Comparison of ENCODE assay signal across 18 cellular contexts in the genomic region with DNA sequence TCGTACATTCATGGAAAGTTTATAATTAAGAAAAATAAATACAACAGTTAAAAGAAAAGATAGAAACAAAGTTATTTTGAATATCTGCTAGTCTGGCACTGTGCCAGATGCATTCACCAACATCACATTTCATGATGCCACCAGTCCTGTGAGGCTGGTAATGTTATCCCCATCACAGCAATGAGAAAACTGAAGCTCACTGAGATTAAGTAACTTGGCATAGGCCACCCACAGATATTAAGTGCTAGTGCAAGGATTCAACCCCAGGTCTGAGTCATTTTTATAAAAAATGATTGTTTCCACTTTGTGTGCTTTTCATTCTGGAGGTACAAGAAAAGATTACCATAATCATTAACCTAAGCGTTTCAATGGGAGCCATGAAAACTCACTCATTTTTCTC.
A peak's percentile ranks its signal among the peaks of the same experiment; 100 is the strongest.
DNase-seq lines count a peak whose midpoint lies in the region; ATAC-seq and TF ChIP-seq lines count a peak whose summit lies in the region.
"Had no signal": no experiment of that assay in that cellular context is flagged by ENCODE, and none has a peak within 500 bp of the region (broad histone marks: within the 10 kb centered on the region; RNA-seq: fewer than 3 reads in every experiment).

No MANE protein-coding gene starts in this region.

- TF ChIP-seq RAD21 in Ishikawa (IDR thresholded peaks at IDR 0.05; ENCODE audit: low read depth) = no peak

- CTCF ChIA-PET in RWPE1 (lab: Yijun Ruan, JAX) = no interaction called here

- in situ Hi-C loops in brain microvascular endothelial cell (cut with HindIII; ENCODE audit: low pct_ligation_motif_present, low sequenced_read_pairs) = no loop called here

- TF ChIP-seq CTCF in AG10803 (conservative IDR thresholded peaks at IDR 0.05; ENCODE audit: low read length) = no peak
- TF ChIP-seq CTCF in brain microvascular endothelial cell (IDR thresholded peaks at IDR 0.05; ENCODE audit: low read depth, low read length, missing control alignments) = no peak
- no peak for TF ChIP-seq CTCF in RWPE1 (conservative IDR thresholded peaks at IDR 0.05; ENCODE audit: low read depth)

- H3K4me3 ChIP-seq in AG10803 (ENCODE audit: low read length) (no peak overlapping the region), brain microvascular endothelial cell (ENCODE audit: low read depth, low read length) (no peak overlapping the region)
- H3K4me3 ChIP-seq: coronary artery, hepatocyte, Peyer's patch had no signal

- H3K27ac ChIP-seq in brain microvascular endothelial cell (no peak overlapping the region), RWPE1 (no peak overlapping the region)
- H3K27ac ChIP-seq: coronary artery, hepatocyte, neutrophil, Peyer's patch had no signal

- H3K36me3 ChIP-seq in brain microvascular endothelial cell (replicated peaks) = no peaks in the 10 kb centered on the region
- H3K36me3 ChIP-seq: neutrophil, Peyer's patch had no signal

- TF ChIP-seq EP300 in Ishikawa (IDR thresholded peaks at IDR 0.05; ENCODE audit: borderline replicate concordance) = no peak

- POLR2A ChIA-PET in RWPE1 (lab: Yijun Ruan, JAX; ENCODE audit: low non-redundant PET) = no interaction called here

- no peaks in the 10 kb centered on the region for H3K27me3 ChIP-seq in brain microvascular endothelial cell (replicated peaks)
- H3K27me3 ChIP-seq: hepatocyte, neutrophil, Peyer's patch had no signal

- DNase-seq in AG10803 (ENCODE audit: low read depth) = peak; percentile 24
- DNase-seq in brain microvascular endothelial cell = peak; percentile 39
- peak; percentile 62 for DNase-seq in iris pigment epithelial cell (ENCODE audit: low read depth)
- no peak for DNase-seq in effector CD8-positive, alpha-beta T cell (lab: John Stamatoyannopoulos, UW)
- no peak for DNase-seq in RWPE1 (ENCODE audit: low spot score)
- DNase-seq: activated CD4-positive, alpha-beta memory T cell treated with anti-CD3 and anti-CD28 coated beads for 36 hours; activated naive CD8-positive, alpha-beta T cell treated with anti-CD3 and anti-CD28 coated beads, Interleukin-2, amount 50 U/mL, for 24 hours; Calu3; NCI-H2029 treated with DMSO at 0.1 percent for 48 hours; NCI-H774; Peyer's patch had no signal

- ATAC-seq in HG03342 (IDR thresholded peaks at IDR 0.05; ENCODE audit: unreplicated experiment) = no peak
- ATAC-seq in GM18907 (IDR thresholded peaks at IDR 0.05; ENCODE audit: unreplicated experiment) = no peak
- ATAC-seq: activated naive CD8-positive, alpha-beta T cell treated with anti-CD3 and anti-CD28 coated beads, Interleukin-2, amount 50 U/mL, for 24 hours; sciatic nerve had no signal

TF ChIP-seq in Ishikawa, 13 proteins besides CTCF, POLR2A, EP300 and RAD21:
- no peak for TF ChIP-seq CEBPB (IDR thresholded peaks at IDR 0.05)
- no peak for TF ChIP-seq TAF1 (IDR thresholded peaks at IDR 0.05; ENCODE audit: low read depth)
- TF ChIP-seq ZBTB7A (IDR thresholded peaks at IDR 0.05; ENCODE audit: low read depth) = no peak
- peak; percentile 57 for TF ChIP-seq NFIC (IDR thresholded peaks at IDR 0.05)
- TF ChIP-seq, protein P1, sequence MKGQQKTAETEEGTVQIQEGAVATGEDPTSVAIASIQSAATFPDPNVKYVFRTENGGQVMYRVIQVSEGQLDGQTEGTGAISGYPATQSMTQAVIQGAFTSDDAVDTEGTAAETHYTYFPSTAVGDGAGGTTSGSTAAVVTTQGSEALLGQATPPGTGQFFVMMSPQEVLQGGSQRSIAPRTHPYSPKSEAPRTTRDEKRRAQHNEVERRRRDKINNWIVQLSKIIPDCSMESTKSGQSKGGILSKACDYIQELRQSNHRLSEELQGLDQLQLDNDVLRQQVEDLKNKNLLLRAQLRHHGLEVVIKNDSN (IDR thresholded peaks at IDR 0.05) = no peak
- TF ChIP-seq, protein P2, sequence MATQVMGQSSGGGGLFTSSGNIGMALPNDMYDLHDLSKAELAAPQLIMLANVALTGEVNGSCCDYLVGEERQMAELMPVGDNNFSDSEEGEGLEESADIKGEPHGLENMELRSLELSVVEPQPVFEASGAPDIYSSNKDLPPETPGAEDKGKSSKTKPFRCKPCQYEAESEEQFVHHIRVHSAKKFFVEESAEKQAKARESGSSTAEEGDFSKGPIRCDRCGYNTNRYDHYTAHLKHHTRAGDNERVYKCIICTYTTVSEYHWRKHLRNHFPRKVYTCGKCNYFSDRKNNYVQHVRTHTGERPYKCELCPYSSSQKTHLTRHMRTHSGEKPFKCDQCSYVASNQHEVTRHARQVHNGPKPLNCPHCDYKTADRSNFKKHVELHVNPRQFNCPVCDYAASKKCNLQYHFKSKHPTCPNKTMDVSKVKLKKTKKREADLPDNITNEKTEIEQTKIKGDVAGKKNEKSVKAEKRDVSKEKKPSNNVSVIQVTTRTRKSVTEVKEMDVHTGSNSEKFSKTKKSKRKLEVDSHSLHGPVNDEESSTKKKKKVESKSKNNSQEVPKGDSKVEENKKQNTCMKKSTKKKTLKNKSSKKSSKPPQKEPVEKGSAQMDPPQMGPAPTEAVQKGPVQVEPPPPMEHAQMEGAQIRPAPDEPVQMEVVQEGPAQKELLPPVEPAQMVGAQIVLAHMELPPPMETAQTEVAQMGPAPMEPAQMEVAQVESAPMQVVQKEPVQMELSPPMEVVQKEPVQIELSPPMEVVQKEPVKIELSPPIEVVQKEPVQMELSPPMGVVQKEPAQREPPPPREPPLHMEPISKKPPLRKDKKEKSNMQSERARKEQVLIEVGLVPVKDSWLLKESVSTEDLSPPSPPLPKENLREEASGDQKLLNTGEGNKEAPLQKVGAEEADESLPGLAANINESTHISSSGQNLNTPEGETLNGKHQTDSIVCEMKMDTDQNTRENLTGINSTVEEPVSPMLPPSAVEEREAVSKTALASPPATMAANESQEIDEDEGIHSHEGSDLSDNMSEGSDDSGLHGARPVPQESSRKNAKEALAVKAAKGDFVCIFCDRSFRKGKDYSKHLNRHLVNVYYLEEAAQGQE (IDR thresholded peaks at IDR 0.05; ENCODE audit: low read depth) = no peak
- TF ChIP-seq EGR1 (IDR thresholded peaks at IDR 0.05) = no peak
- TF ChIP-seq TEAD4 (IDR thresholded peaks at IDR 0.05) = no peak

Comparison
In these comparisons a context has a peak if more than half of its experiments do, and no peak if none do; other contexts are left out.
1. DNase-seq: peak in AG10803 (single experiment), brain microvascular endothelial cell (single experiment) and iris pigment epithelial cell (single experiment); none in effector CD8-positive, alpha-beta T cell (single experiment) and RWPE1 (single experiment).